Comparison of ENCODE assay signal across 10 cellular contexts in genomic region chr12:96502477-96502876, GRCh38. TPM values are rescaled to one million over a fixed set of nuclear protein-coding genes. Genes with fewer than 3 reads are reported as not detected.
DNase-seq lines count a peak whose midpoint lies in the region; ATAC-seq, FAIRE-seq and TF ChIP-seq lines count a peak whose summit lies in the region.
"Had no signal": no experiment of that assay in that cellular context is flagged by ENCODE, and none has a peak within 500 bp of the region (broad histone marks: within the 10 kb centered on the region; RNA-seq: fewer than 3 reads in every experiment).

No MANE protein-coding gene starts in this region.

- peak overlapping the region; percentile 84 to 94 (median 92) for H3K27ac Mint-ChIP-seq in CD4-positive, alpha-beta memory T cell
- H3K27ac Mint-ChIP-seq in central memory CD8-positive, alpha-beta T cell (ENCODE audit: low read depth), result peak overlapping the region; percentile 96
- H3K27ac Mint-ChIP-seq in glutamatergic neuron (ENCODE audit: unreplicated experiment), result no peak overlapping the region

- H3K4me3 ChIP-seq in CD4-positive, alpha-beta memory T cell (ENCODE audit: low read length in 2 of 2), result no peak overlapping the region
- H3K4me3 ChIP-seq in small intestine (ENCODE audit: low read depth in 1 of 2, low read length in 2 of 2), result no peak overlapping the region
- H3K4me3 ChIP-seq in ascending aorta, result no peak overlapping the region

- peak; percentile 74 for ATAC-seq in GM19463 (IDR thresholded peaks at IDR 0.05; ENCODE audit: unreplicated experiment)
- ATAC-seq in HG03520 (IDR thresholded peaks at IDR 0.05; ENCODE audit: unreplicated experiment), result peak; percentile 41
- no peak for ATAC-seq in central memory CD8-positive, alpha-beta T cell (replicated peaks; ENCODE audit: extremely low read depth, poor library complexity, severe bottlenecking)

- H3K36me3 Mint-ChIP-seq in CD4-positive, alpha-beta memory T cell, result peaks cover 0 to 3% of the 10 kb centered on the region in 2 donors
- no peaks in the 10 kb centered on the region for H3K36me3 Mint-ChIP-seq in central memory CD8-positive, alpha-beta T cell (ENCODE audit: insufficient read depth)
- H3K36me3 Mint-ChIP-seq in glutamatergic neuron (ENCODE audit: unreplicated experiment), result no peaks in the 10 kb centered on the region

- CTCF ChIA-PET in CD4-positive, alpha-beta memory T cell (lab: Charles Lee; ENCODE audit: partially characterized antibody), result interaction anchor here (0.6 to 5.2 kb wide), 6 partner anchors 12 to 1545 kb away, joined by 3 to 54 read pairs (median 9); partner anchors contain the start of genes CDK17 and CFAP54

- POLR2A ChIA-PET in CD4-positive, alpha-beta memory T cell (lab: Charles Lee; ENCODE audit: partially characterized antibody), result interaction anchor here (1.1 to 5.2 kb wide), 6 partner anchors 11 to 307 kb away, joined by 3 to 41 read pairs (median 7); partner anchors contain the start of genes CDK17 and CFAP54

- peaks cover 40 to 56% (median 45%) of the 10 kb centered on the region in 4 donors for H3K4me1 Mint-ChIP-seq in CD4-positive, alpha-beta memory T cell
- H3K4me1 Mint-ChIP-seq in central memory CD8-positive, alpha-beta T cell, result peaks cover 35% of the 10 kb centered on the region
- H3K4me1 Mint-ChIP-seq in glutamatergic neuron (ENCODE audit: low read depth, unreplicated experiment), result no peaks in the 10 kb centered on the region

- no peaks in the 10 kb centered on the region for H3K36me3 ChIP-seq in CD4-positive, alpha-beta memory T cell (ENCODE audit: insufficient read depth, low read length)
- H3K36me3 ChIP-seq in small intestine (ENCODE audit: control insufficient read depth in 2 of 2, insufficient read depth in 2 of 2, low read length in 2 of 2) (no peaks in the 10 kb centered on the region), ascending aorta (no peaks in the 10 kb centered on the region)

- H3K4me1 ChIP-seq in CD4-positive, alpha-beta memory T cell (ENCODE audit: insufficient read depth, low read length), result peaks cover 41% of the 10 kb centered on the region
- peaks cover 0 to 11% of the 10 kb centered on the region in 2 donors for H3K4me1 ChIP-seq in small intestine (ENCODE audit: control insufficient read depth in 2 of 2, insufficient read depth in 1 of 2, low read depth in 1 of 2, low read length in 1 of 2)
- peaks cover 0 to 8% of the 10 kb centered on the region in 2 donors for H3K4me1 ChIP-seq in ascending aorta

- H3K27me3 Mint-ChIP-seq in CD4-positive, alpha-beta memory T cell, result no peaks in the 10 kb centered on the region
- H3K27me3 Mint-ChIP-seq in central memory CD8-positive, alpha-beta T cell, result no peaks in the 10 kb centered on the region
- H3K27me3 Mint-ChIP-seq in glutamatergic neuron (ENCODE audit: unreplicated experiment), result no peaks in the 10 kb centered on the region

- H3K9me3 Mint-ChIP-seq in CD4-positive, alpha-beta memory T cell, result peaks cover 0 to 4% (median 0%) of the 10 kb centered on the region in 8 donors
- H3K9me3 Mint-ChIP-seq in central memory CD8-positive, alpha-beta T cell, result peaks cover 5% of the 10 kb centered on the region
- no peaks in the 10 kb centered on the region for H3K9me3 Mint-ChIP-seq in glutamatergic neuron (ENCODE audit: unreplicated experiment)

- DNase-seq in CD4-positive, alpha-beta memory T cell, result no peak
- no peak for DNase-seq in central memory CD8-positive, alpha-beta T cell (ENCODE audit: low spot score in 2 of 2)
- DNase-seq in NCI-H82 (lab: John Stamatoyannopoulos, UW) (no peak), small intestine (no peak), ascending aorta (ENCODE audit: low spot score in 2 of 2) (no peak), glutamatergic neuron (no peak)
- DNase-seq: stimulated activated CD4-positive, alpha-beta T cell treated with anti-CD3 and anti-CD28 coated beads, Interleukin-2, amount 100 ng/mL, for 48 hours; SW 1271 had no signal

- intact Hi-C loops in CD4-positive, alpha-beta memory T cell (cut with micrococcal nuclease), result loop anchor here (5.0 kb wide), 3 partner anchors 55 to 100 kb away; partner anchors contain the start of gene CDK17
- intact Hi-C loops in ascending aorta (cut with DNase I), result no loop called here

- no peaks in the 10 kb centered on the region for H3K9me3 ChIP-seq in CD4-positive, alpha-beta memory T cell (ENCODE audit: control insufficient read depth in 1 of 2, low read length in 2 of 2)
- H3K9me3 ChIP-seq in small intestine (ENCODE audit: control insufficient read depth, low read depth) (no peaks in the 10 kb centered on the region), ascending aorta (no peaks in the 10 kb centered on the region)

- TF ChIP-seq CTCF in ascending aorta (IDR thresholded peaks at IDR 0.05) (no peak), glutamatergic neuron (IDR thresholded peaks at IDR 0.05; ENCODE audit: partially characterized antibody, unreplicated experiment) (no peak)

- peak overlapping the region in 7 of 8 donors; percentile 20 to 82 (median 56) for H3K4me3 Mint-ChIP-seq in CD4-positive, alpha-beta memory T cell
- H3K4me3 Mint-ChIP-seq in central memory CD8-positive, alpha-beta T cell, result no peak overlapping the region
- H3K4me3 Mint-ChIP-seq in glutamatergic neuron (ENCODE audit: unreplicated experiment), result no peak overlapping the region

- H3K27me3 ChIP-seq in CD4-positive, alpha-beta memory T cell (ENCODE audit: insufficient read depth, low read length), result no peaks in the 10 kb centered on the region
- H3K27me3 ChIP-seq in small intestine (ENCODE audit: control insufficient read depth in 2 of 2, insufficient read depth in 2 of 2, low read length in 2 of 2) (no peaks in the 10 kb centered on the region), ascending aorta (no peaks in the 10 kb centered on the region)

- H3K27ac ChIP-seq in CD4-positive, alpha-beta memory T cell (ENCODE audit: low read depth, low read length), result peak overlapping the region; percentile 26
- H3K27ac ChIP-seq in small intestine (ENCODE audit: low read depth in 1 of 2, low read length in 1 of 2) (peak overlapping the region in 1 of 2 donors; percentile 66), ascending aorta (peak overlapping the region in 1 of 2 donors; percentile 63)

- FAIRE-seq in small intestine (lab: Jason Lieb, UNC), result no peak

RNA-seq across cellular contexts. Expression of gene CFAP54, which starts 13.1 kb away (rescaled TPM):
- total RNA-seq in CD4-positive, alpha-beta memory T cell, result 1 to 10 TPM in 1 of 2 experiments, under 1 TPM in 1; 0.73 to 1.1 TPM
- polyA plus RNA-seq in CD4-positive, alpha-beta memory T cell, result under 1 TPM; 0.37 to 0.65 TPM
- under 1 TPM in 1 of 3 donors, not detected in 2; 0.31 TPM for polyA plus RNA-seq in small intestine
- total RNA-seq in ascending aorta, result not detected
- 0.15 TPM for total RNA-seq in glutamatergic neuron (ENCODE audit: unreplicated experiment)

Comparison
In these comparisons a context has a peak if more than half of its experiments do, and no peak if none do; other contexts are left out.
1. H3K4me3 Mint-ChIP-seq: peak in CD4-positive, alpha-beta memory T cell (7 of 8); none in central memory CD8-positive, alpha-beta T cell (single experiment) and glutamatergic neuron (single experiment).